ENCODE assay signal across 11 cellular contexts in the genomic region with DNA sequence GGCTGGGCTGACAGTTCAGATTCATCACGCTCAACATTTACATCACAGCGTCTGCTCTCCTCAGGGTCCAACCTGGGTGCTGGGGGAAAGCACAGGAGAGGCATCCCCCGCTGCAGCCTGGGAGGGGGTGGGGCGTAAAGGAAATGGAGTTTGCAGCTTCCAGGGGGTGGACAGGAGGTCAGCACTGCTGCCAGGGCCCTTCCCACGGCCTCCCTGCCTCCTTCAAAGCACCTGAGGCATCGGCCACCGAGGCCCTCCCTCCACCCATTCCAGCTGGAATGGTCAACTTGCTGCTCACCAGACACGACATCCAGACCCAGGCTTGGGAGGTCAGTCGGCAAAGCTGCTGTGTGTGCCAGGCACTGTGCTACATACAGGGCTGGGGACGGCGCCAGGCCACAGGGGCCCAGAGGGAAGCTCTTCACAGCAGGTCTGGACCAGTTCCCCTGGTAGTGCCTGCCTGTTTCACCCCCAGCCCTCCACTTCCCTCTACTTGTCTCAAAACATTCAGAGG.
DNase-seq lines count a peak whose midpoint lies in the region; TF ChIP-seq lines count a peak whose summit lies in the region.
"Had no signal": no experiment of that assay in that cellular context is flagged by ENCODE, and none has a peak within 500 bp of the region (broad histone marks: within the 10 kb centered on the region; RNA-seq: fewer than 3 reads in every experiment).

No MANE protein-coding gene starts in this region.

- peaks cover 0 to 2% of the 10 kb centered on the region in 2 donors for H3K27me3 ChIP-seq in stomach smooth muscle (ENCODE audit: control insufficient read depth in 1 of 2, insufficient read depth in 2 of 2, low read length in 2 of 2)

- H3K27ac Mint-ChIP-seq in endothelial cell (ENCODE audit: unreplicated experiment), result peak overlapping the region; percentile 90
- no peak overlapping the region for H3K27ac Mint-ChIP-seq in HFFc6
- H3K27ac Mint-ChIP-seq: CD8-positive, alpha-beta T cell had no signal

- peaks cover 37% of the 10 kb centered on the region for H3K4me1 Mint-ChIP-seq in endothelial cell (ENCODE audit: unreplicated experiment)
- H3K4me1 Mint-ChIP-seq in HFFc6 (ENCODE audit: low read depth), result peaks cover 7% of the 10 kb centered on the region; the same call in 1 of the 2 replicates

- H3K27me3 Mint-ChIP-seq in endothelial cell (ENCODE audit: unreplicated experiment), result peaks cover 10% of the 10 kb centered on the region
- H3K27me3 Mint-ChIP-seq in HFFc6 (ENCODE audit: insufficient read depth), result peaks cover 2% of the 10 kb centered on the region; the same call in 1 of the 2 replicates

- no peaks in the 10 kb centered on the region for H3K9me3 Mint-ChIP-seq in endothelial cell (ENCODE audit: unreplicated experiment)
- H3K9me3 Mint-ChIP-seq in HFFc6, result no peaks in the 10 kb centered on the region
- H3K9me3 Mint-ChIP-seq: CD8-positive, alpha-beta T cell had no signal

- H3K4me1 ChIP-seq in mesodermal cell (ENCODE audit: control insufficient read depth, insufficient read depth, low read length, poor library complexity, severe bottlenecking) (peaks cover 32% of the 10 kb centered on the region), stomach smooth muscle (ENCODE audit: control insufficient read depth, insufficient read depth, low read length) (peaks cover 18% of the 10 kb centered on the region)

- peak; percentile 4 for DNase-seq in MV-4-11 (lab: John Stamatoyannopoulos, UW)
- DNase-seq in endothelial cell (ENCODE audit: low spot score), result no peak
- no peak for DNase-seq in HFFc6
- no peak for DNase-seq in activated effector memory CD4-positive, alpha-beta T cell treated with Interleukin-2 at 50 U/mL for 16 hours
- no peak for DNase-seq in inferior parietal cortex (ENCODE audit: extremely low spot score)
- DNase-seq in DMS79 treated with DMSO at 0.1 percent for 48 hours (lab: John Stamatoyannopoulos, UW), result no peak
- DNase-seq: activated T-cell treated with anti-CD3 and anti-CD28 coated beads, Interleukin-2, amount 50 U/mL, for 1 hour; CD8-positive, alpha-beta T cell; HCEC 1CT had no signal

- no peak for TF ChIP-seq CTCF in endothelial cell (IDR thresholded peaks at IDR 0.05; ENCODE audit: unreplicated experiment)
- TF ChIP-seq CTCF in HFFc6 (IDR thresholded peaks at IDR 0.05), result no peak

- H3K36me3 Mint-ChIP-seq in endothelial cell (ENCODE audit: low read depth, unreplicated experiment) (peaks cover 29% of the 10 kb centered on the region), HFFc6 (ENCODE audit: low read depth) (no peaks in the 10 kb centered on the region)
- H3K36me3 Mint-ChIP-seq: CD8-positive, alpha-beta T cell had no signal

- WGBS in mesodermal cell (ENCODE audit: insufficient coverage in 2 of 2), 2 experiments, result 80 to 81% methylated on average over 7 to 9 of the region's 11 CpGs

- H3K9ac ChIP-seq in stomach smooth muscle (ENCODE audit: low read length in 2 of 2), result peak overlapping the region; percentile 17 to 58

- H3K4me3 Mint-ChIP-seq in endothelial cell (ENCODE audit: unreplicated experiment) (no peak overlapping the region), HFFc6 (no peak overlapping the region)
- H3K4me3 Mint-ChIP-seq: CD8-positive, alpha-beta T cell had no signal

- H3K36me3 ChIP-seq in mesodermal cell (ENCODE audit: control insufficient read depth, insufficient read depth, low read length) (no peaks in the 10 kb centered on the region), stomach smooth muscle (ENCODE audit: control insufficient read depth in 2 of 2, insufficient read depth in 2 of 2, low read length in 2 of 2) (no peaks in the 10 kb centered on the region)

- H3K9me3 ChIP-seq in mesodermal cell (ENCODE audit: control insufficient read depth, low read length) (no peaks in the 10 kb centered on the region), stomach smooth muscle (ENCODE audit: control insufficient read depth in 2 of 2, low read length in 2 of 2) (no peaks in the 10 kb centered on the region)

- H3K4me3 ChIP-seq in mesodermal cell (ENCODE audit: extremely low read depth, insufficient read depth, low read length, poor library complexity, severe bottlenecking) (no peak overlapping the region), stomach smooth muscle (ENCODE audit: low read length in 2 of 2) (peak overlapping the region in 1 of 2 donors; percentile 60)

- H3K27ac ChIP-seq in mesodermal cell (ENCODE audit: low read depth, low read length, severe bottlenecking) (peak overlapping the region; percentile 83), stomach smooth muscle (ENCODE audit: low read length) (peak overlapping the region; percentile 73)
